In genomic region chr13:103695320-103695719, GRCh38 we compare ENCODE assay signal across 33 cellular contexts.
DNase-seq lines count a peak whose midpoint lies in the region; ATAC-seq and TF ChIP-seq lines count a peak whose summit lies in the region.
"Had no signal": no experiment of that assay in that cellular context is flagged by ENCODE, and none has a peak within 500 bp of the region (broad histone marks: within the 10 kb centered on the region; RNA-seq: fewer than 3 reads in every experiment).

No MANE protein-coding gene starts in this region.

- no peaks in the 10 kb centered on the region for H3K27me3 ChIP-seq in right atrium auricular region
- H3K27me3 ChIP-seq in left ventricle myocardium inferior (ENCODE audit: low read depth) = no peaks in the 10 kb centered on the region
- no peaks in the 10 kb centered on the region for H3K27me3 ChIP-seq in heart left ventricle
- no peaks in the 10 kb centered on the region for H3K27me3 ChIP-seq in heart right ventricle
- H3K27me3 ChIP-seq: BE2C; BLaER1; BLaER1 treated with 17β-estradiol and CSF1 and Interleukin-3, amounts not matched to agents 10 nM and 100 nM had no signal

- TF ChIP-seq POLR2A in heart left ventricle (IDR thresholded peaks at IDR 0.05) = no peak

- no peak for TF ChIP-seq CTCF in right atrium auricular region (IDR thresholded peaks at IDR 0.05)
- no peak for TF ChIP-seq CTCF in left ventricle myocardium inferior (IDR thresholded peaks at IDR 0.05; ENCODE audit: borderline replicate concordance)
- no peak for TF ChIP-seq CTCF in heart left ventricle (IDR thresholded peaks at IDR 0.05)
- no peak for TF ChIP-seq CTCF in heart right ventricle (IDR thresholded peaks at IDR 0.05)

- H3K27ac ChIP-seq in right atrium auricular region = no peak overlapping the region
- H3K27ac ChIP-seq in left ventricle myocardium inferior (replicated peaks) = no peak overlapping the region
- H3K27ac ChIP-seq in heart left ventricle = no peak overlapping the region
- no peak overlapping the region for H3K27ac ChIP-seq in heart right ventricle
- H3K27ac ChIP-seq: 22Rv1; A549; BLaER1; BLaER1 treated with 17β-estradiol and CSF1 and Interleukin-3, amounts not matched to agents 10 nM and 100 nM; C4-2B had no signal

- DNase-seq in Right ventricle myocardium inferior (ENCODE audit: missing footprints) (peak; percentile 64), cardiac septum (ENCODE audit: low spot score) (no peak), Right ventricle myocardium superior (no peak), right atrium auricular region (ENCODE audit: low spot score) (no peak), left ventricle myocardium inferior (peak; percentile 14), heart left ventricle (no peak), left ventricle myocardium superior (peak; percentile 29), heart right ventricle (no peak)
- DNase-seq: 8988T; ACHN; AML-193; BE2C; C1 segment of cervical spinal cord; Caco-2; Calu3; CD4-positive, alpha-beta memory T cell; CD4-positive, alpha-beta T cell; CD4-positive, CD25-positive, alpha-beta regulatory T cell; CD8-positive, alpha-beta memory T cell; CD8-positive, alpha-beta T cell; COR-L47; DMS 273 treated with DMSO at 0.1 percent for 48 hours; DMS153; DMS53; DMS79; DMS79 treated with DMSO at 0.1 percent for 48 hours; DND-41; EL had no signal

- 56 to 72% (median 60%) methylated on average over 2 of the region's 2 CpGs for WGBS in heart left ventricle, 4 donors
- WGBS in heart right ventricle, 2 donors = 45 to 78% methylated on average over 2 of the region's 2 CpGs

- no peaks in the 10 kb centered on the region for H3K9me3 ChIP-seq in right atrium auricular region
- no peaks in the 10 kb centered on the region for H3K9me3 ChIP-seq in left ventricle myocardium inferior (replicated peaks)
- H3K9me3 ChIP-seq in heart left ventricle = no peaks in the 10 kb centered on the region
- H3K9me3 ChIP-seq in heart right ventricle = no peaks in the 10 kb centered on the region
- H3K9me3 ChIP-seq: A549, BE2C, BLaER1, Caco-2 had no signal

- H3K4me3 ChIP-seq in right atrium auricular region = no peak overlapping the region
- no peak overlapping the region for H3K4me3 ChIP-seq in left ventricle myocardium inferior
- no peak overlapping the region for H3K4me3 ChIP-seq in heart left ventricle
- no peak overlapping the region for H3K4me3 ChIP-seq in heart right ventricle
- H3K4me3 ChIP-seq: A549; BLaER1; BLaER1 treated with 17β-estradiol and CSF1 and Interleukin-3, amounts not matched to agents 10 nM and 100 nM had no signal

- H3K4me1 ChIP-seq in right atrium auricular region (no peaks in the 10 kb centered on the region), left ventricle myocardium inferior (no peaks in the 10 kb centered on the region), heart left ventricle (no peaks in the 10 kb centered on the region), heart right ventricle (no peaks in the 10 kb centered on the region)
- H3K4me1 ChIP-seq: A549 had no signal

- intact Hi-C loops in Right ventricle myocardium inferior (cut with DNase I) = loop anchor here (2.0 kb wide), 1 partner anchor 29 kb away; no protein-coding TSS in a partner anchor
- intact Hi-C loops in cardiac septum (cut with DNase I) = no loop called here
- intact Hi-C loops in Right ventricle myocardium superior (cut with DNase I) = no loop called here
- intact Hi-C loops in left ventricle myocardium inferior (cut with micrococcal nuclease) = no loop called here
- intact Hi-C loops in heart left ventricle (cut with DNase I) = loop anchor here in 1 of 10 donors (10.0 kb wide), 1 partner anchor 341 kb away; no protein-coding TSS in a partner anchor
- intact Hi-C loops in left ventricle myocardium superior (cut with micrococcal nuclease) = no loop called here
- intact Hi-C loops in heart right ventricle (cut with DNase I) = no loop called here

- H3K36me3 ChIP-seq in right atrium auricular region (no peaks in the 10 kb centered on the region), left ventricle myocardium inferior (no peaks in the 10 kb centered on the region), heart left ventricle (no peaks in the 10 kb centered on the region), heart right ventricle (no peaks in the 10 kb centered on the region)
- H3K36me3 ChIP-seq: BE2C; BLaER1; BLaER1 treated with 17β-estradiol and CSF1 and Interleukin-3, amounts not matched to agents 10 nM and 100 nM had no signal

- ATAC-seq in Right ventricle myocardium inferior = no peak
- ATAC-seq in Right ventricle myocardium superior (ENCODE audit: poor library complexity) = peak; percentile 85
- no peak for ATAC-seq in heart left ventricle
- peak; percentile 77 for ATAC-seq in left ventricle myocardium superior
- no peak for ATAC-seq in heart right ventricle
- ATAC-seq: A549; CD8-positive, alpha-beta T cell had no signal

Comparison
In these comparisons a context has a peak if more than half of its experiments do, and no peak if none do; other contexts are left out.
1. ATAC-seq: peak in Right ventricle myocardium superior (single experiment) and left ventricle myocardium superior (single experiment); none in Right ventricle myocardium inferior (single experiment), heart left ventricle (0 of 4) and heart right ventricle (0 of 8).
2. DNase-seq: peak in Right ventricle myocardium inferior (single experiment), left ventricle myocardium inferior (single experiment) and left ventricle myocardium superior (single experiment); none in cardiac septum (single experiment), Right ventricle myocardium superior (single experiment), right atrium auricular region (single experiment), heart left ventricle (0 of 5) and heart right ventricle (0 of 2).